20 cellular contexts compared by ENCODE assay signal in genomic region chr3:157573780-157574378, GRCh38.
A peak's percentile ranks its signal among the peaks of the same experiment; 100 is the strongest.
DNase-seq lines count a peak whose midpoint lies in the region; ATAC-seq, FAIRE-seq and TF ChIP-seq lines count a peak whose summit lies in the region.
"Had no signal": no experiment of that assay in that cellular context is flagged by ENCODE, and none has a peak within 500 bp of the region (broad histone marks: within the 10 kb centered on the region; RNA-seq: fewer than 3 reads in every experiment).

No MANE protein-coding gene starts in this region.

- no peak for FAIRE-seq in small intestine (lab: Jason Lieb, UNC)

- H3K9ac ChIP-seq in GM23248 (no peak overlapping the region), SK-N-MC (ENCODE audit: insufficient read length) (no peak overlapping the region)

- H3K27ac ChIP-seq in GM23248 (no peak overlapping the region), SK-N-MC (peak overlapping the region; percentile 92), small intestine (ENCODE audit: low read depth in 1 of 2, low read length in 1 of 2) (no peak overlapping the region)
- H3K27ac ChIP-seq: gastroesophageal sphincter, right atrium auricular region, suprapubic skin had no signal

- no peak for TF ChIP-seq CTCF in fibroblast of villous mesenchyme (IDR thresholded peaks at IDR 0.05; ENCODE audit: insufficient read depth, low read depth, low read length)

- H3K79me2 ChIP-seq in GM23248 (ENCODE audit: insufficient read depth): no peaks in the 10 kb centered on the region

- H3K4me3 ChIP-seq in GM23248 (no peak overlapping the region), SK-N-MC (peak overlapping the region; percentile 71), fibroblast of villous mesenchyme (ENCODE audit: low read depth, low read length) (no peak overlapping the region), small intestine (ENCODE audit: low read depth in 1 of 2, low read length in 2 of 2) (no peak overlapping the region)
- H3K4me3 ChIP-seq: gastroesophageal sphincter, right atrium auricular region, suprapubic skin had no signal

- no peaks in the 10 kb centered on the region for H3K9me3 ChIP-seq in GM23248 (ENCODE audit: low read depth)
- no peaks in the 10 kb centered on the region for H3K9me3 ChIP-seq in SK-N-MC (ENCODE audit: low read depth, low read length)
- no peaks in the 10 kb centered on the region for H3K9me3 ChIP-seq in small intestine (ENCODE audit: control insufficient read depth, low read depth)
- H3K9me3 ChIP-seq: gastroesophageal sphincter, right atrium auricular region, suprapubic skin had no signal

- DNase-seq in GM23248: peak; percentile 24
- no peak for DNase-seq in SK-N-MC (ENCODE audit: low read depth, low spot score)
- peak; percentile 71 for DNase-seq in fibroblast of villous mesenchyme (ENCODE audit: low read depth)
- peak; percentile 2 for DNase-seq in small intestine
- no peak for DNase-seq in NAMALWA (ENCODE audit: low spot score)
- DNase-seq: activated CD4-positive, alpha-beta T cell treated with anti-CD3 and anti-CD28 coated beads for 48 hours; activated T-cell treated with anti-CD3 and anti-CD28 coated beads, Interleukin-2, amount 50 U/mL, for 72 hours; cerebellar nuclear complex; DMS79; endodermal cell; HCEC 1CT; KBM-7; mesendoderm; NCI-H1105; T1000 had no signal

- WGBS in GM23248 (ENCODE audit: low coverage in 1 of 2, low lambda C conversion rate in 2 of 2, missing lambda C conversion rate in 2 of 2), 2 experiments: 52 to 61% methylated on average over 1 of the region's 1 CpG
- 40 to 72% (median 55%) methylated on average over 1 of the region's 1 CpG for WGBS in small intestine, 3 donors

- in situ Hi-C loops in GM23248 (cut with MboI): no loop called here

- H3K4me1 ChIP-seq in GM23248 (ENCODE audit: insufficient read depth) (0 out of 2 replicates have a peak, but pooled peaks cover 7% of the 10 kb centered on the region), small intestine (ENCODE audit: control insufficient read depth in 2 of 2, insufficient read depth in 1 of 2, low read depth in 1 of 2, low read length in 1 of 2) (no peaks in the 10 kb centered on the region)
- H3K4me1 ChIP-seq: gastroesophageal sphincter, right atrium auricular region had no signal

- ATAC-seq in GM18502 (IDR thresholded peaks at IDR 0.05; ENCODE audit: poor library complexity, unreplicated experiment) (no peak), HG03280 (IDR thresholded peaks at IDR 0.05; ENCODE audit: unreplicated experiment) (no peak)
- ATAC-seq: activated T-cell treated with anti-CD3 and anti-CD28 coated beads, Interleukin-2, amount 50 U/mL, for 72 hours; gastroesophageal sphincter had no signal

- no peaks in the 10 kb centered on the region for H4K20me1 ChIP-seq in GM23248 (ENCODE audit: insufficient read depth)

- H3K36me3 ChIP-seq in GM23248 (ENCODE audit: low read depth) (no peaks in the 10 kb centered on the region), SK-N-MC (ENCODE audit: insufficient read depth, low read length) (no peaks in the 10 kb centered on the region), small intestine (ENCODE audit: control insufficient read depth in 2 of 2, insufficient read depth in 2 of 2, low read length in 2 of 2) (no peaks in the 10 kb centered on the region)
- H3K36me3 ChIP-seq: gastroesophageal sphincter, right atrium auricular region, suprapubic skin had no signal

- H3K4me2 ChIP-seq in GM23248 (ENCODE audit: unreplicated experiment): no peak overlapping the region

- no peak overlapping the region for H2AFZ ChIP-seq in GM23248

- no peaks in the 10 kb centered on the region for H3F3A ChIP-seq in GM23248 (ENCODE audit: insufficient read depth)

- H3K9me2 ChIP-seq in GM23248 (ENCODE audit: insufficient read depth): no peaks in the 10 kb centered on the region

- H3K27me3 ChIP-seq in GM23248 (replicated peaks; ENCODE audit: insufficient read depth) (no peaks in the 10 kb centered on the region), small intestine (ENCODE audit: control insufficient read depth in 2 of 2, insufficient read depth in 2 of 2, low read length in 2 of 2) (no peaks in the 10 kb centered on the region)
- H3K27me3 ChIP-seq: gastroesophageal sphincter, right atrium auricular region, suprapubic skin had no signal

Comparison
In these comparisons a context has a peak if more than half of its experiments do, and no peak if none do; other contexts are left out.
1. DNase-seq: peak in GM23248 (single experiment), fibroblast of villous mesenchyme (single experiment) and small intestine (single experiment); none in SK-N-MC (single experiment) and NAMALWA (single experiment).